Comparison of ENCODE assay signal across 9 cellular contexts in the genomic region with DNA sequence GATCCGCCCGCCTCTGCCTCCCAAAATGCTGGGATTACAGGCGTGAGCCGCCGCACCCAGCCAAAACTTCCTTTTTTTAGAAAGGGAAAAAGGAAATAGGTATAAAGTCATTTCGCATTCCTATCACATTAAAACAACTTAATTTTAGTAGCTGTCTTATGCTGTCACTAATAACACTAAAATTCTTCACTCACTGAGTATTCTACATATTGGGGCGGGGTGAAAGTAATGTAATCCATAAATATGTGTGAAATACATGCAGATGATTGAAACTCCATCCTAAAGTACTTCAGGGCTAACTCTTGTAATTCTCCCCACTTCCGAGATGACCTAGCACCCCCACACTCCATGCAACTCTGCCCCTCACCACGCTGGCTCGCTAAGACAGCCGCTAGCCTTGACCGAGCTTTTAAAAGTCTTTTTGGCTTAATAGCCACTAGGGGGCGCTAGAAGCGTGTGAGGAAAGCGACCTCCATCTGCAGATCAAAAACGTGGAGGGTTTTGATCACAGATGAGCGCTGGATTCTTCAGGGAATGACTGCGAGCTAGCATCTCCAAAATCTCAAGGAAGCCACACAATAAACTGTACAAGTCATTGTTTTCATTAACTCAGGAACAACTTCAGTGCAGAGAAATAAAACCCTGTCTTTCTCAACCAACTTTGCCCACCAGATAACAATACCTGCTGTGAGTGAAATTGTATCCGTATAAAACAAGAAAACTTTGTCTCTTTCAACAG.
DNase-seq lines count a peak whose midpoint lies in the region; ATAC-seq, FAIRE-seq and TF ChIP-seq lines count a peak whose summit lies in the region.
"Had no signal": no experiment of that assay in that cellular context is flagged by ENCODE, and none has a peak within 500 bp of the region (broad histone marks: within the 10 kb centered on the region; RNA-seq: fewer than 3 reads in every experiment).

No MANE protein-coding gene starts in this region.

- H3K27me3 Mint-ChIP-seq in astrocyte (ENCODE audit: low read depth, unreplicated experiment) = peaks cover 16% of the 10 kb centered on the region

- H4K20me1 ChIP-seq in astrocyte (ENCODE audit: insufficient read depth, low read length) = no peaks in the 10 kb centered on the region
- H4K20me1 ChIP-seq: BLaER1 treated with 17β-estradiol and CSF1 and Interleukin-3, amounts not matched to agents 10 nM and 100 nM had no signal

- peak overlapping the region; percentile 35 for H3K4me2 ChIP-seq in astrocyte (ENCODE audit: low read length)
- peak overlapping the region; percentile 48 for H3K4me2 ChIP-seq in skeletal muscle satellite cell (ENCODE audit: low read length)

- no peaks in the 10 kb centered on the region for H3K36me3 Mint-ChIP-seq in astrocyte (ENCODE audit: low read depth, unreplicated experiment)

- peak; percentile 39 for FAIRE-seq in astrocyte (lab: Jason Lieb, UNC)

- H3K27me3 ChIP-seq in astrocyte (ENCODE audit: insufficient read depth, low read length) = no peaks in the 10 kb centered on the region
- H3K27me3 ChIP-seq in skeletal muscle satellite cell (ENCODE audit: control insufficient read depth, insufficient read depth, low read length) = peaks cover 25% of the 10 kb centered on the region
- H3K27me3 ChIP-seq: BLaER1 treated with 17β-estradiol and CSF1 and Interleukin-3, amounts not matched to agents 10 nM and 100 nM had no signal

- peaks cover 4% of the 10 kb centered on the region for H3K4me1 Mint-ChIP-seq in astrocyte (ENCODE audit: low read depth, unreplicated experiment)

- H3K27ac ChIP-seq in astrocyte (ENCODE audit: low read depth, low read length) = no peak overlapping the region
- H3K27ac ChIP-seq: BLaER1 treated with 17β-estradiol and CSF1 and Interleukin-3, amounts not matched to agents 10 nM and 100 nM had no signal

- H3K4me1 ChIP-seq in astrocyte (ENCODE audit: insufficient read depth, low read length) (no peaks in the 10 kb centered on the region), skeletal muscle satellite cell (ENCODE audit: control insufficient read depth, insufficient read depth, low read length) (peaks cover 4% of the 10 kb centered on the region)

- no peaks in the 10 kb centered on the region for H3K9me3 ChIP-seq in astrocyte (ENCODE audit: insufficient read depth, low read depth, low read length)
- no peaks in the 10 kb centered on the region for H3K9me3 ChIP-seq in skeletal muscle satellite cell (replicated peaks; ENCODE audit: low read length)
- H3K9me3 ChIP-seq: BLaER1 treated with 17β-estradiol and CSF1 and Interleukin-3, amounts not matched to agents 10 nM and 100 nM had no signal

- TF ChIP-seq CTCF in astrocyte (IDR thresholded peaks at IDR 0.05; ENCODE audit: insufficient read depth, low read depth, low read length) = peak; percentile 76

- ATAC-seq in HG02759 (IDR thresholded peaks at IDR 0.05; ENCODE audit: unreplicated experiment) = peak; percentile 89

- no peaks in the 10 kb centered on the region for H3K79me2 ChIP-seq in astrocyte (ENCODE audit: insufficient read depth, low read length)

- H3K36me3 ChIP-seq in astrocyte (ENCODE audit: insufficient read depth, low read length) (no peaks in the 10 kb centered on the region), skeletal muscle satellite cell (ENCODE audit: insufficient read depth, low read length) (no peaks in the 10 kb centered on the region)
- H3K36me3 ChIP-seq: BLaER1 treated with 17β-estradiol and CSF1 and Interleukin-3, amounts not matched to agents 10 nM and 100 nM had no signal

- DNase-seq in DMS79 treated with DMSO at 0.1 percent for 48 hours (lab: John Stamatoyannopoulos, UW) (peak; percentile 3), DMS79 (lab: John Stamatoyannopoulos, UW) (no peak), NCI-H1417 treated with DMSO at 0.1 percent for 48 hours (lab: John Stamatoyannopoulos, UW) (peak; percentile 30), T follicular helper cell (ENCODE audit: low read depth) (peak; percentile 21), astrocyte (ENCODE audit: low read depth) (peak; percentile 53), hypothalamus (lab: John Stamatoyannopoulos, UW) (peak in 35 of 51 donors; percentile 3 to 77 (median 17))

- H3K4me3 ChIP-seq in astrocyte (ENCODE audit: insufficient read depth, low read depth, low read length) (no peak overlapping the region), skeletal muscle satellite cell (ENCODE audit: low read length) (no peak overlapping the region)
- H3K4me3 ChIP-seq: BLaER1 treated with 17β-estradiol and CSF1 and Interleukin-3, amounts not matched to agents 10 nM and 100 nM had no signal

- peak overlapping the region; percentile 16 for H2AFZ ChIP-seq in astrocyte (ENCODE audit: low read depth, low read length)

- H3K4me3 Mint-ChIP-seq in astrocyte (ENCODE audit: unreplicated experiment) = peak overlapping the region; percentile 65

- no peaks in the 10 kb centered on the region for H3K9me3 Mint-ChIP-seq in astrocyte (ENCODE audit: unreplicated experiment)

- H3K27ac Mint-ChIP-seq in astrocyte (ENCODE audit: unreplicated experiment) = no peak overlapping the region

- H3K9ac ChIP-seq in astrocyte (ENCODE audit: low read length) = no peak overlapping the region
- no peak overlapping the region for H3K9ac ChIP-seq in skeletal muscle satellite cell (ENCODE audit: low read depth, low read length)
- H3K9ac ChIP-seq: BLaER1 treated with 17β-estradiol and CSF1 and Interleukin-3, amounts not matched to agents 10 nM and 100 nM had no signal
